1 cellular context compared by ENCODE assay signal in the genomic region with DNA sequence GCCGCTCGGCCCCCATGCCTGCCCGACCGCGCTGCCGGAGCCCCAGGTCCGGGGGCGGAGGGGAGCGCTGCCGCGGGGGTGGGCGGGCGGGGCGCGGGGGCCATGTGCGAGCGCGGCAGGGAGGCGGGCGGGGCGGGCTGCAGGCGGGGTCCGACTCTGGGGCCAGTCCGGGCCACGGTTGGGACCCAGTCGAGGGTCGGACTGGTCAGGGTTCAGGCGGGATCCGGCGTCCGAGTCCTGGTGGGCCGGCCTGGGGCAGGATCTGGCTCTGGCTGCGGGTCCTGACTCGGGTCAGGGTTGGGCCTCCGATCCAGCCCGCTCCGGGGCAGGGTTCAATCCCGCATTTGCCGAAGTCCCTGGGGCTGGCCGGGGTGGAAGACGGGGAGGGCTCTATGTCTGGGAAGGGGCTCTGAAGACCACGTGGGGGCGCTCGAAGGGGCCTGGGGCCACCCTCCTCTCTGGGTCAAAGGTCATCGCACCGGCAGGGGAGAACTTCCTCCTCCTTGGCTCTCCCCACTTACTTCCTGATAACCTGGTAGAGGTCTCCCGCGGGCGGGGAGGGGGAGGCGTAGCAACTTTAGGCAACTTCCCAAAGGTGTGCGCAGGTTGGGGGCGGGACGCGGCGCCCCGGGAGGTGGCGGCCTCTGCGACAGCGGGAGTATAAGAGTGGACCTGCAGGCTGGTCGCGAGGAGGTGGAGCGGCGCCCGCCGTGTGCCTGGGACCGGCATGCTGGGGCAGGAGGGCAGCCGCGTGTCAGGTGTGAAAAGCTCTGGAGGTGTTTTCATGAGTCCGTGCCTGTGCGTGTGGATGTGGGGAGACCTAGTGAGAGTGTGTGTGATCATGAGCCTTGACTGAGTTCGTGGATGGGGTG.
TF ChIP-seq lines count a peak whose summit lies in the region.

No MANE protein-coding gene starts in this region.

TF ChIP-seq in GM12878, 131 proteins besides CTCF, POLR2A, EP300 and RAD21:
- peak; percentile 76; the same call in 1 of the 2 replicates for TF ChIP-seq HDGF (IDR thresholded peaks at IDR 0.05)
- TF ChIP-seq PAX5 (IDR thresholded peaks at IDR 0.05; ENCODE audit: borderline replicate concordance, low read depth, low read length), result 0 out of 2 replicates have a peak, but pooled peaks have one; percentile 17
- TF ChIP-seq, protein P1, sequence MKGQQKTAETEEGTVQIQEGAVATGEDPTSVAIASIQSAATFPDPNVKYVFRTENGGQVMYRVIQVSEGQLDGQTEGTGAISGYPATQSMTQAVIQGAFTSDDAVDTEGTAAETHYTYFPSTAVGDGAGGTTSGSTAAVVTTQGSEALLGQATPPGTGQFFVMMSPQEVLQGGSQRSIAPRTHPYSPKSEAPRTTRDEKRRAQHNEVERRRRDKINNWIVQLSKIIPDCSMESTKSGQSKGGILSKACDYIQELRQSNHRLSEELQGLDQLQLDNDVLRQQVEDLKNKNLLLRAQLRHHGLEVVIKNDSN (IDR thresholded peaks at IDR 0.05; ENCODE audit: borderline replicate concordance, extremely low read length, insufficient read depth, low read depth, low read length), result peak; percentile 20
- TF ChIP-seq NBN (IDR thresholded peaks at IDR 0.05), result peak; percentile 47; the same call in 1 of the 2 replicates
- peak; percentile 16; the same call in 1 of the 2 replicates for TF ChIP-seq IKZF1 (conservative IDR thresholded peaks at IDR 0.05)
- peak; percentile 96 for TF ChIP-seq NR2C1 (IDR thresholded peaks at IDR 0.05)
- 0 out of 2 replicates have a peak, but pooled peaks have one; percentile 25 for TF ChIP-seq RELB (IDR thresholded peaks at IDR 0.05; ENCODE audit: low read depth)
- no peak for TF ChIP-seq STAT3 (IDR thresholded peaks at IDR 0.05; ENCODE audit: low read depth, low read length)
- 0 out of 2 replicates have a peak, but pooled peaks have one; percentile 13 for TF ChIP-seq TAF1 (IDR thresholded peaks at IDR 0.05; ENCODE audit: borderline replicate concordance, low read depth, low read length)
- TF ChIP-seq POU2F2 (IDR thresholded peaks at IDR 0.05; ENCODE audit: borderline replicate concordance, low read depth, low read length), result no peak
- TF ChIP-seq NKRF (conservative IDR thresholded peaks at IDR 0.05), result peak; percentile 59; the same call in 1 of the 2 replicates
- TF ChIP-seq ZNF217 (IDR thresholded peaks at IDR 0.05), result no peak
- no peak for TF ChIP-seq SREBF1 (IDR thresholded peaks at IDR 0.05; ENCODE audit: low read length)
- TF ChIP-seq NFXL1 (IDR thresholded peaks at IDR 0.05; ENCODE audit: borderline replicate concordance), result no peak
- no peak for TF ChIP-seq E2F4 (IDR thresholded peaks at IDR 0.05; ENCODE audit: low read depth, low read length)
- no peak for TF ChIP-seq CHD1 (IDR thresholded peaks at IDR 0.05; ENCODE audit: low read depth, low read length)
- TF ChIP-seq SP1 (IDR thresholded peaks at IDR 0.05; ENCODE audit: low read depth, low read length), result no peak
- no peak for TF ChIP-seq PKNOX1 (IDR thresholded peaks at IDR 0.05)
- 0 out of 2 replicates have a peak, but pooled peaks have one; percentile 15 for TF ChIP-seq TCF3 (IDR thresholded peaks at IDR 0.05; ENCODE audit: borderline replicate concordance, insufficient read depth, low read depth, low read length)
- TF ChIP-seq SPI1 (IDR thresholded peaks at IDR 0.05; ENCODE audit: borderline replicate concordance, insufficient read depth, low read depth, low read length), result no peak
- TF ChIP-seq ZNF207 (IDR thresholded peaks at IDR 0.05; ENCODE audit: borderline replicate concordance), result no peak
- no peak for TF ChIP-seq FOXK2 (IDR thresholded peaks at IDR 0.05)
- TF ChIP-seq NR2F1 (conservative IDR thresholded peaks at IDR 0.05), result peak; percentile 98
- TF ChIP-seq NR2C2 (IDR thresholded peaks at IDR 0.05; ENCODE audit: borderline replicate concordance, control insufficient read depth, insufficient read length, low read depth), result peak; percentile 67
- TF ChIP-seq MXI1 (IDR thresholded peaks at IDR 0.05; ENCODE audit: low read depth, low read length), result 0 out of 2 replicates have a peak, but pooled peaks have one; percentile 45
- TF ChIP-seq EGR1 (IDR thresholded peaks at IDR 0.05; ENCODE audit: borderline replicate concordance in 1 of 2, low read depth in 2 of 2, low read length in 2 of 2), result peak in 1 of 2 experiments; percentile 61; a peak in 1 of 3 replicates
- TF ChIP-seq MTA3 (IDR thresholded peaks at IDR 0.05; ENCODE audit: borderline replicate concordance, low read length), result no peak; the same call in 1 of the 2 replicates
- TF ChIP-seq HCFC1 (IDR thresholded peaks at IDR 0.05; ENCODE audit: low read length), result peak; percentile 27; the same call in 1 of the 2 replicates
- 0 out of 2 replicates have a peak, but pooled peaks have one; percentile 30 for TF ChIP-seq POLR2AphosphoS5 (IDR thresholded peaks at IDR 0.05; ENCODE audit: low read length)
- peak; percentile 73 for TF ChIP-seq MTA2 (IDR thresholded peaks at IDR 0.05; ENCODE audit: low read depth)
- TF ChIP-seq USF2 (IDR thresholded peaks at IDR 0.05; ENCODE audit: borderline replicate concordance, low read depth, low read length), result no peak
- peak; percentile 74; the same call in 1 of the 2 replicates for TF ChIP-seq ASH2L (IDR thresholded peaks at IDR 0.05; ENCODE audit: borderline replicate concordance, low read depth)
